Comparison of ENCODE assay signal across 2 cellular contexts in the genomic region with DNA sequence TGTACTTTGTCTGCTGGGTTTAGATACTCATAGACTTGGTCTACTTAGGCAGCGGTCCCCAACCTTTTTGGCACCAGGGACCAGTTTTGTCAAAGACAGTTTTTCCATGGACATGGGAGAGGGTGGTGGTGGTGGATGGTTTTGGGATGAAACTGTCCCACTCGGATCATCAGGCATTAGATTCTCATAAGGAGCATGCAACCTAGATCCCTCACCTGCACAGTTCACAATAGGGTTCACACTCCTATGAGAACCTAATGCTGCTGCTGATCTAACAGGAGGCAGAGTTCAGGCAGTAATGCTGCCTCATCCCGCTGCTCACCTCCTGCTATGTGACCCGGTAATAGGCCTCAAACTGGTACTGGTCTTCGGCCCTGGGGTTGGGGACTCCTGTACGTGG.
TF ChIP-seq lines count a peak whose summit lies in the region.

No MANE protein-coding gene starts in this region.

TF ChIP-seq in SK-N-SH, 30 proteins besides CTCF, POLR2A, EP300 and RAD21 (continued from another document):
- TF ChIP-seq NFIC (IDR thresholded peaks at IDR 0.05; ENCODE audit: borderline replicate concordance) (no peak), MXI1 (IDR thresholded peaks at IDR 0.05; ENCODE audit: low read depth, low read length) (no peak), JUND (IDR thresholded peaks at IDR 0.05) (no peak), TAF1 (IDR thresholded peaks at IDR 0.05; ENCODE audit: borderline replicate concordance, low read depth, low read length) (no peak), RXRA (IDR thresholded peaks at IDR 0.05; ENCODE audit: borderline replicate concordance, low read depth) (no peak), FOXM1 (IDR thresholded peaks at IDR 0.05; ENCODE audit: low read depth) (no peak), TCF12 (IDR thresholded peaks at IDR 0.05) (no peak), RFX5 (IDR thresholded peaks at IDR 0.05; ENCODE audit: low read length) (no peak), CHD2 (IDR thresholded peaks at IDR 0.05; ENCODE audit: low read length, partially characterized antibody) (no peak)
- TF ChIP-seq, protein P1, sequence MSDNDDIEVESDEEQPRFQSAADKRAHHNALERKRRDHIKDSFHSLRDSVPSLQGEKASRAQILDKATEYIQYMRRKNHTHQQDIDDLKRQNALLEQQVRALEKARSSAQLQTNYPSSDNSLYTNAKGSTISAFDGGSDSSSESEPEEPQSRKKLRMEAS (IDR thresholded peaks at IDR 0.05; ENCODE audit: low read depth) = no peak
- TF ChIP-seq, protein P2, sequence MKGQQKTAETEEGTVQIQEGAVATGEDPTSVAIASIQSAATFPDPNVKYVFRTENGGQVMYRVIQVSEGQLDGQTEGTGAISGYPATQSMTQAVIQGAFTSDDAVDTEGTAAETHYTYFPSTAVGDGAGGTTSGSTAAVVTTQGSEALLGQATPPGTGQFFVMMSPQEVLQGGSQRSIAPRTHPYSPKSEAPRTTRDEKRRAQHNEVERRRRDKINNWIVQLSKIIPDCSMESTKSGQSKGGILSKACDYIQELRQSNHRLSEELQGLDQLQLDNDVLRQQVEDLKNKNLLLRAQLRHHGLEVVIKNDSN (IDR thresholded peaks at IDR 0.05; ENCODE audit: borderline replicate concordance, low read depth) = no peak
- TF ChIP-seq, protein P3, sequence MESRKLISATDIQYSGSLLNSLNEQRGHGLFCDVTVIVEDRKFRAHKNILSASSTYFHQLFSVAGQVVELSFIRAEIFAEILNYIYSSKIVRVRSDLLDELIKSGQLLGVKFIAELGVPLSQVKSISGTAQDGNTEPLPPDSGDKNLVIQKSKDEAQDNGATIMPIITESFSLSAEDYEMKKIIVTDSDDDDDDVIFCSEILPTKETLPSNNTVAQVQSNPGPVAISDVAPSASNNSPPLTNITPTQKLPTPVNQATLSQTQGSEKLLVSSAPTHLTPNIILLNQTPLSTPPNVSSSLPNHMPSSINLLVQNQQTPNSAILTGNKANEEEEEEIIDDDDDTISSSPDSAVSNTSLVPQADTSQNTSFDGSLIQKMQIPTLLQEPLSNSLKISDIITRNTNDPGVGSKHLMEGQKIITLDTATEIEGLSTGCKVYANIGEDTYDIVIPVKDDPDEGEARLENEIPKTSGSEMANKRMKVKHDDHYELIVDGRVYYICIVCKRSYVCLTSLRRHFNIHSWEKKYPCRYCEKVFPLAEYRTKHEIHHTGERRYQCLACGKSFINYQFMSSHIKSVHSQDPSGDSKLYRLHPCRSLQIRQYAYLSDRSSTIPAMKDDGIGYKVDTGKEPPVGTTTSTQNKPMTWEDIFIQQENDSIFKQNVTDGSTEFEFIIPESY (IDR thresholded peaks at IDR 0.05; ENCODE audit: borderline replicate concordance, low read depth) = no peak
TF ChIP-seq in SK-N-SH: peak in this region for 0.

TF ChIP-seq in SK-N-SH treated with all-trans-retinoic acid at 6 μM for 48 hours, 23 proteins besides CTCF, POLR2A, EP300 and RAD21 (continued from another document):
- TF ChIP-seq, protein P4, sequence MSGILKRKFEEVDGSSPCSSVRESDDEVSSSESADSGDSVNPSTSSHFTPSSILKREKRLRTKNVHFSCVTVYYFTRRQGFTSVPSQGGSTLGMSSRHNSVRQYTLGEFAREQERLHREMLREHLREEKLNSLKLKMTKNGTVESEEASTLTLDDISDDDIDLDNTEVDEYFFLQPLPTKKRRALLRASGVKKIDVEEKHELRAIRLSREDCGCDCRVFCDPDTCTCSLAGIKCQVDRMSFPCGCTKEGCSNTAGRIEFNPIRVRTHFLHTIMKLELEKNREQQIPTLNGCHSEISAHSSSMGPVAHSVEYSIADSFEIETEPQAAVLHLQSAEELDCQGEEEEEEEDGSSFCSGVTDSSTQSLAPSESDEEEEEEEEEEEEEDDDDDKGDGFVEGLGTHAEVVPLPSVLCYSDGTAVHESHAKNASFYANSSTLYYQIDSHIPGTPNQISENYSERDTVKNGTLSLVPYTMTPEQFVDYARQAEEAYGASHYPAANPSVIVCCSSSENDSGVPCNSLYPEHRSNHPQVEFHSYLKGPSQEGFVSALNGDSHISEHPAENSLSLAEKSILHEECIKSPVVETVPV (CRISPR knock-in tag; IDR thresholded peaks at IDR 0.05) = no peak
- TF ChIP-seq ARNTL (CRISPR knock-in tag; IDR thresholded peaks at IDR 0.05; ENCODE audit: borderline replicate concordance, low read depth) (no peak), ZNF565 (CRISPR knock-in tag; conservative IDR thresholded peaks at IDR 0.05; ENCODE audit: low read depth) (no peak), ZFP30 (CRISPR knock-in tag; IDR thresholded peaks at IDR 0.05) (no peak), ESRRG (CRISPR knock-in tag; IDR thresholded peaks at IDR 0.05) (no peak), BACH2 (CRISPR knock-in tag; IDR thresholded peaks at IDR 0.05; ENCODE audit: borderline replicate concordance) (no peak)
